12 cellular contexts compared by ENCODE assay signal in the genomic region with DNA sequence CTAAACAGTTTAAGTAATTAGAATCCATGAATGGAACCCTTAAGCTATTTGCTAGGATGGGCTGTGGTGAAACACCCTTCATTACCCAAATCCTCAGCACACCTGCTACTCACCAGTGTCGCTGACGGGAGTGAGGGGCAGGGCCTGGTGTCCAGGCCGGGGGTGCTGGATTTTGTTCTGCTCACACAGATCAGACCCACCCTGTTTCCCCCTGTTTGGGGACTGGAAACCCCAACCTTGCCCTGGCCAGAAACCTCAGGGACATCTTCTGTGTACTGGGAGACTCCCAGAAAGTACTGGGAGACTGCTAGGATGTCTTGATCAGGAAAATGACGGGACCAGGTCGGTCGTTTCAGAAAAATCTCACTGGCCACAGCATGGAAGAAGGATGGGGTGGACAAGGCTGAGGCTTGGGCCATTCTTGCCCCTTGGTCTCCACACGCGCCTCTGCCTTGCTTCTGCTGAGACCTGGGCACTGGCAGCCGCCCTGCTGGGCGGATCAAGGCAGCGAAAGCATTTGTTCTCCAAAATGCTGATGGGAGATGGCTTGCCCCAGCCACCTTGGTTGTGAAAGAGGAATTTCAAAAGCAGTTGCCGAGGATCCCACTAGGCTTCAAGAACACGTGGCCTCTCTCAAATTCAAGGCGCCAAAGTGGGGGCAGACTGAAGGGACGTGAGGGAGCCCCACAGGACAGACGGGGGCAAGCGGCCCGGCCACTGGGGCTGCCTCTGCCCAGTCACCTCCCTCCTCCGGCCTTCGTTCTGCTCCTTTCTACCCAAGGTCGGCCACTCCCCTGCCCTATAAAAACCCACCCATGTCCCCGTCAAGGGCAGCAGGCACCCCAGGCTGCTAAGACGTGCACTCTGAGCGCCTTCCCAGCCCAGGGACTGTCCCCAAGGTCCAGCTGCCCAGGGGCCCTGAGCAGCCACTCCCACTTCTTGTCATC. TPM values are rescaled to one million over a fixed set of nuclear protein-coding genes. Genes with fewer than 3 reads are reported as not detected.
"Had no signal": no experiment of that assay in that cellular context is flagged by ENCODE, and none has a peak within 500 bp of the region (broad histone marks: within the 10 kb centered on the region; RNA-seq: fewer than 3 reads in every experiment).

No MANE protein-coding gene starts in this region.

- DNase-seq: activated CD4-positive, CD25-positive, alpha-beta regulatory T cell; amniotic stem cell; NCI-H1105; NCI-H510A; T1000 had no signal

- H3K27ac ChIP-seq: SK-N-MC, VCaP had no signal

- H3K27me3 ChIP-seq: MG63 had no signal

- H3K36me3 ChIP-seq: MG63 had no signal

- H3K9me3 ChIP-seq: MG63 had no signal

- H3K4me3 ChIP-seq: MG63, SK-N-MC had no signal

RNA-seq across cellular contexts. Expression of gene TMEM271, which starts 25.8 kb away (rescaled TPM):
- total RNA-seq: activated CD4-positive, alpha-beta memory T cell treated with anti-CD3 and anti-CD28 coated beads, Interleukin-2, amount 10 ng/mL, durations not matched to agents 7 days and 5 days; activated naive CD4-positive, alpha-beta T cell treated with anti-CD3 and anti-CD28 coated beads, Interleukin-2, amount 50 U/mL, for 72 hours; Right ventricle myocardium inferior; T-cell had no signal
